ENCODE assay signal across 20 cellular contexts in genomic region chr1:67729872-67730271, GRCh38.
DNase-seq lines count a peak whose midpoint lies in the region; ATAC-seq lines count a peak whose summit lies in the region.
"Had no signal": no experiment of that assay in that cellular context is flagged by ENCODE, and none has a peak within 500 bp of the region (broad histone marks: within the 10 kb centered on the region; RNA-seq: fewer than 3 reads in every experiment).

No MANE protein-coding gene starts in this region.

- H3K9me3 Mint-ChIP-seq in stimulated activated effector memory CD8-positive, alpha-beta T cell treated with anti-CD3 and anti-CD28 coated beads, Interleukin-12 subunit alpha, Interleukin-12 subunit beta, amount 100 ng/mL, for 72 hours, result no peaks in the 10 kb centered on the region
- H3K9me3 Mint-ChIP-seq: CD4-positive, CD25-positive, alpha-beta regulatory T cell; T-cell had no signal

- H3K27ac Mint-ChIP-seq in stimulated activated effector memory CD8-positive, alpha-beta T cell treated with anti-CD3 and anti-CD28 coated beads, Interleukin-12 subunit alpha, Interleukin-12 subunit beta, amount 100 ng/mL, for 72 hours, result no peak overlapping the region
- H3K27ac Mint-ChIP-seq: B cell, T-cell had no signal

- no peaks in the 10 kb centered on the region for H3K36me3 Mint-ChIP-seq in stimulated activated effector memory CD8-positive, alpha-beta T cell treated with anti-CD3 and anti-CD28 coated beads, Interleukin-12 subunit alpha, Interleukin-12 subunit beta, amount 100 ng/mL, for 72 hours
- H3K36me3 Mint-ChIP-seq: CD4-positive, CD25-positive, alpha-beta regulatory T cell; T-cell had no signal

- peak; percentile 40 for ATAC-seq in GM18870 (IDR thresholded peaks at IDR 0.05; ENCODE audit: unreplicated experiment)
- ATAC-seq in GM21619 (IDR thresholded peaks at IDR 0.05; ENCODE audit: unreplicated experiment), result peak; percentile 41
- ATAC-seq in HG03442 (IDR thresholded peaks at IDR 0.05; ENCODE audit: unreplicated experiment), result peak; percentile 36
- ATAC-seq in stimulated activated effector memory CD8-positive, alpha-beta T cell treated with anti-CD3 and anti-CD28 coated beads, Interleukin-12 subunit alpha, Interleukin-12 subunit beta, amount 100 ng/mL, for 72 hours, result peak; percentile 36
- no peak for ATAC-seq in HG02571 (IDR thresholded peaks at IDR 0.05; ENCODE audit: unreplicated experiment)
- ATAC-seq: Right ventricle myocardium inferior, T-cell had no signal

- DNase-seq in stimulated activated effector memory CD8-positive, alpha-beta T cell treated with anti-CD3 and anti-CD28 coated beads, Interleukin-12 subunit alpha, Interleukin-12 subunit beta, amount 100 ng/mL, for 72 hours (ENCODE audit: low spot score in 2 of 2), result no peak
- DNase-seq in stimulated activated CD4-positive, alpha-beta T cell treated with anti-CD3 and anti-CD28 coated beads, Interleukin-4, amount 100 ng/mL, for 1 hour, result no peak
- no peak for DNase-seq in hepatic stellate cell (ENCODE audit: low spot score)
- DNase-seq: Caco-2; CD4-positive, CD25-positive, alpha-beta regulatory T cell; DMS153; GOT3; KBM-7; NCI-H1417 treated with DMSO at 0.1 percent for 48 hours; NCI-H2029 treated with DMSO at 0.1 percent for 48 hours; NCI-H510A treated with DMSO at 0.1 percent for 48 hours; NCI-H82; Peyer's patch; T-cell had no signal

- peaks cover 14% of the 10 kb centered on the region for H3K4me1 Mint-ChIP-seq in stimulated activated effector memory CD8-positive, alpha-beta T cell treated with anti-CD3 and anti-CD28 coated beads, Interleukin-12 subunit alpha, Interleukin-12 subunit beta, amount 100 ng/mL, for 72 hours

- H3K4me3 Mint-ChIP-seq in stimulated activated effector memory CD8-positive, alpha-beta T cell treated with anti-CD3 and anti-CD28 coated beads, Interleukin-12 subunit alpha, Interleukin-12 subunit beta, amount 100 ng/mL, for 72 hours, result no peak overlapping the region
- H3K4me3 Mint-ChIP-seq: B cell; CD4-positive, CD25-positive, alpha-beta regulatory T cell; T-cell had no signal
